Comparison of ENCODE assay signal across 8 cellular contexts in the genomic region with DNA sequence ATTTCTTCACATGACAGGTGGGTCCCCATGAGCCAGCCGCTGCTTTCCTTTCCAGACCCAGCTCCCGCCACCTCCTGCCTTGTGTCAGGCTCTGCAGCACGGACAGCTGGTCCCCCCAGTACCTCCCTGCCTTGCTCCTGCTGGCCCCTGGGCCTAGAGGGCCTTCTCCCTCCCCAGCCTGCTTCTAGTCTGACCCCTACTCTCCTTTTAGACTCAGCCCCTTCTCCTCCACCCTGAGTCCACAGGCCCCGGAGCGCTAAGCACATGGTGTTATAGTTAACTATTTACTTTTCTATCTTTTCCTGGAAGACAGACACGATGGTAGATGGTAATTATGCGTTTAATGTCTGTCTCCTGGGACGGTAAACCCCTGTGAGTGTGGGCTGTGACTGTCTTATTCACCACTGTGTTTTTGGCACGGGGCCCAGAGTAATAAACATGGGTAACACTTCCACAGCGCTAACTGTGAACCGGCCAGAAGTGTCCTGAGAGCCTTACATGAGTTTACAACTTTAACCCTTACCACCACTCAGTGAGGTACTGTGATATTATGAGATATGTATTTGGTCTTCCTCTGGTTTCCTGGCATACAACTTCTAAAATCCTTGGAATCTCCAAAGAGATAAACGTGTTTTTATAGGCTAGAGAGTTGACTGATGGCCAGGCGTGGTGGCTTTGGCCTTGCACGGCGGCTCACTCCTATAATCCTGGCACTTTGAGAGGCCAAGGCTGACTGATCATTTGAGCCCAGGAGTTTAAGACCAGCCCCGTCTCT. TPM values are rescaled to one million over a fixed set of nuclear protein-coding genes. Genes with fewer than 3 reads are reported as not detected.
DNase-seq lines count a peak whose midpoint lies in the region; ATAC-seq and TF ChIP-seq lines count a peak whose summit lies in the region.

No MANE protein-coding gene starts in this region.

- no peak overlapping the region for H3K4me3 ChIP-seq in epithelial cell of proximal tubule (ENCODE audit: low read depth, low read length)
- no peak overlapping the region for H3K4me3 ChIP-seq in ovary
- no peak overlapping the region for H3K4me3 ChIP-seq in vagina

- no peaks in the 10 kb centered on the region for H3K9me3 ChIP-seq in ovary
- no peaks in the 10 kb centered on the region for H3K9me3 ChIP-seq in vagina

- H3K27ac ChIP-seq in ovary (no peak overlapping the region), vagina (no peak overlapping the region)

- intact Hi-C loops in ovary (cut with DNase I): no loop called here
- intact Hi-C loops in vagina (cut with DNase I): no loop called here

- TF ChIP-seq EP300 in ovary (IDR thresholded peaks at IDR 0.05): no peak

- H3K27me3 ChIP-seq in ovary: no peaks in the 10 kb centered on the region
- no peaks in the 10 kb centered on the region for H3K27me3 ChIP-seq in vagina

- TF ChIP-seq CTCF in epithelial cell of proximal tubule (conservative IDR thresholded peaks at IDR 0.05; ENCODE audit: low read depth, low read length): no peak
- no peak for TF ChIP-seq CTCF in ovary (IDR thresholded peaks at IDR 0.05)
- no peak for TF ChIP-seq CTCF in vagina (IDR thresholded peaks at IDR 0.05)

- TF ChIP-seq POLR2A in ovary (IDR thresholded peaks at IDR 0.05) (no peak), vagina (IDR thresholded peaks at IDR 0.05) (no peak)

- DNase-seq in AG08395 (ENCODE audit: low spot score) (peak; percentile 30), HCEC 1CT (peak; percentile 50), NCI-H69 (lab: John Stamatoyannopoulos, UW) (peak; percentile 100), epithelial cell of proximal tubule (ENCODE audit: low read depth) (peak; percentile 58), ovary (peak in 3 of 5 donors; percentile 56 to 64 (median 58)), vagina (ENCODE audit: extremely low spot score in 2 of 2) (no peak), GOT3 (lab: John Stamatoyannopoulos, UW) (no peak)

- H3K4me1 ChIP-seq in ovary (ENCODE audit: insufficient read depth): peaks cover 7% of the 10 kb centered on the region
- peaks cover 14% of the 10 kb centered on the region for H3K4me1 ChIP-seq in vagina

- H3K36me3 ChIP-seq in ovary: no peaks in the 10 kb centered on the region
- H3K36me3 ChIP-seq in vagina: peaks cover 0 to 20% of the 10 kb centered on the region in 2 donors

- WGBS in ovary, 3 donors: 36 to 46% (median 41%) methylated on average over 16 of the region's 16 CpGs

- no peak for ATAC-seq in GM18517 (IDR thresholded peaks at IDR 0.05; ENCODE audit: unreplicated experiment)

RNA-seq across cellular contexts. Expression of gene DGLUCY, which starts 41.2 kb away (rescaled TPM):
- total RNA-seq in epithelial cell of proximal tubule (21.6 and 27.9 TPM in 2 replicates), ovary (10 to 100 TPM; 17.9 to 52.2 (median 39.3) TPM), vagina (57.0 TPM)
- polyA plus RNA-seq in ovary: 10 to 100 TPM; 24.1 to 73.3 TPM

Comparison
In these comparisons a context has a peak if more than half of its experiments do, and no peak if none do; other contexts are left out.
1. DNase-seq: peak in AG08395 (single experiment), HCEC 1CT (single experiment), NCI-H69 (single experiment), epithelial cell of proximal tubule (single experiment) and ovary (3 of 5); none in vagina (0 of 2) and GOT3 (single experiment).